Comparison of ENCODE assay signal across 8 cellular contexts in the genomic region with DNA sequence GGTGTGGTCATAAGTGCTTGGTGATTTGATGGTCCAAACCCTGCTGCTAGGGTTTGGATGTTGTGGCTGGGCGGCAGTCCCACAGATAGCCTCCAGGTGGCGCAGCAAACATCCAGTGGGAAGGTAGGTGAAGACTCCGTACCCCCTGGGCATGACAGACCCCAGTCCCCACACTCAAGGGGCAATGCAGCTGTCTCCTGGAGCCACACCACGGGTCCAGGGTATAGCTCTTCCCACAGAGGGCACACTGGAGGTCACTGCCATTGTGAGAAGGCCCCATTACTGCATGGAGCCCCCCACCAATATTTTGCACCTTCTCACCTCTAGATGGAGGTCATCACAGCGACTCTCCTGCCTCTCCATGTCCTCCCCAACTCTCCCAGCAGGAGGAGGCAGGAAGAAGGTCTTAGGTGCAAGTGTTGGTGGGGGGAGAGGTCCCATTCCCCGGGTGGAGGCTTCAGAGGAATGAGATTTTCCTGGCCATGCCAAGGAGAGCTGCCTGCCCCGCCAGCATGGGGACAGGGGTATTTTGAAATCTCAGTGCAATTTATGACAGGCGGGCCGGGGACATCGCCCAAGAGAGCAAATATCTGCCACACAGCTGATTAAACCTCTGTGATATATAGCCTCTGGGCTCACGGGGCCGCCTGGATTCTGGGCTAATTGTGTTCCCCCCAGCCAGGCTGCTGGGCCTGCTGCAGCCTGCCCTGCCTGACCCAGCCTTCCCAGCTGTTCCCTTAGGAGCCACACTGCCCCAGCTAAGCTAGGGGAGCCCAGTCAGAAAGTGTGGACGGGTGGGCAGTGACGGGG. TPM values are rescaled to one million over a fixed set of nuclear protein-coding genes. Genes with fewer than 3 reads are reported as not detected.
DNase-seq lines count a peak whose midpoint lies in the region; ATAC-seq and TF ChIP-seq lines count a peak whose summit lies in the region.

No MANE protein-coding gene starts in this region.

- H2AFZ ChIP-seq in PC-3 (ENCODE audit: low read length): 0 out of 2 replicates have a peak overlapping the region, but pooled peaks have one; percentile 18
- no peak overlapping the region for H2AFZ ChIP-seq in parathyroid adenoma

- H3K9me2 ChIP-seq in PC-3 (replicated peaks; ENCODE audit: low read length): no peaks in the 10 kb centered on the region

- CTCF ChIA-PET in AG04449 (lab: Yijun Ruan, JAX): interaction anchor here (0.6 to 4.8 kb wide), 38 partner anchors 8 to 450 kb away, joined by 3 to 43 read pairs (median 7); a partner anchor contains a TSS
- CTCF ChIA-PET in PC-3 (lab: Charles Lee): interaction anchor here (0.6 kb wide), 2 partner anchors 34 to 451 kb away, joined by 3 read pairs; no protein-coding TSS in a partner anchor

- in situ Hi-C loops in GM13977 (cut with MboI; ENCODE audit: low pct_unique_long_range_greater_than_20kb, low sequenced_read_pairs, unreplicated experiment): no loop called here

- peak; percentile 89 for TF ChIP-seq CTCF in AG04449 (IDR thresholded peaks at IDR 0.05; ENCODE audit: insufficient read depth, low read length, missing control alignments)
- peak; percentile 89 for TF ChIP-seq CTCF in GM13977 (IDR thresholded peaks at IDR 0.05; ENCODE audit: extremely low read depth, insufficient read depth, missing control alignments)
- TF ChIP-seq CTCF in PC-3 (conservative IDR thresholded peaks at IDR 0.05; ENCODE audit: low read depth, low read length): peak; percentile 87
- peak; percentile 76 for TF ChIP-seq CTCF in foreskin keratinocyte (conservative IDR thresholded peaks at IDR 0.05)
- TF ChIP-seq CTCF in parathyroid adenoma (IDR thresholded peaks at IDR 0.05): peak; percentile 90

- no peaks in the 10 kb centered on the region for H3F3A ChIP-seq in PC-3 (ENCODE audit: low read length, unreplicated experiment)

- H3K27ac ChIP-seq in PC-3 (ENCODE audit: low read length) (no peak overlapping the region), foreskin keratinocyte (no peak overlapping the region), parathyroid adenoma (no peak overlapping the region)

- H4K20me1 ChIP-seq in PC-3 (ENCODE audit: low read length): no peaks in the 10 kb centered on the region

- H3K9me3 ChIP-seq in PC-3 (ENCODE audit: low read length) (no peaks in the 10 kb centered on the region), parathyroid adenoma (ENCODE audit: control insufficient read depth, low read length) (no peaks in the 10 kb centered on the region)

- no peak overlapping the region for H3K4me2 ChIP-seq in PC-3 (ENCODE audit: low read length)
- no peak overlapping the region for H3K4me2 ChIP-seq in parathyroid adenoma (ENCODE audit: low read length)

- H3K79me2 ChIP-seq in PC-3 (ENCODE audit: low read length) (no peaks in the 10 kb centered on the region), parathyroid adenoma (no peaks in the 10 kb centered on the region)

- H3K9ac ChIP-seq in PC-3 (ENCODE audit: low read length) (no peak overlapping the region), parathyroid adenoma (no peak overlapping the region)

- intact Hi-C loops in PC-3 (cut with micrococcal nuclease): loop anchor here (1.0 kb wide), 1 partner anchor 460 kb away; no protein-coding TSS in a partner anchor

- POLR2A ChIA-PET in AG04449 (lab: Yijun Ruan, JAX) (no interaction called here), PC-3 (lab: Charles Lee; ENCODE audit: unreplicated experiment) (no interaction called here)

- ATAC-seq in PC-3 (peak; percentile 64), foreskin keratinocyte (peak; percentile 49), HG03280 (IDR thresholded peaks at IDR 0.05; ENCODE audit: unreplicated experiment) (no peak)

- H3K27me3 ChIP-seq in PC-3 (ENCODE audit: low read length) (0 out of 2 replicates have a peak, but pooled peaks cover 8% of the 10 kb centered on the region), foreskin keratinocyte (peaks cover 26% of the 10 kb centered on the region), parathyroid adenoma (ENCODE audit: control insufficient read depth, insufficient read depth, low read length) (no peaks in the 10 kb centered on the region)

- H3K36me3 ChIP-seq in PC-3 (ENCODE audit: low read depth, low read length) (no peaks in the 10 kb centered on the region; the same call in 1 of the 2 replicates), parathyroid adenoma (ENCODE audit: control insufficient read depth, insufficient read depth, low read length) (no peaks in the 10 kb centered on the region)

- H3K4me1 ChIP-seq in PC-3 (ENCODE audit: insufficient read depth, low read length): no peaks in the 10 kb centered on the region
- H3K4me1 ChIP-seq in foreskin keratinocyte: no peaks in the 10 kb centered on the region
- H3K4me1 ChIP-seq in parathyroid adenoma: no peaks in the 10 kb centered on the region

- H3K4me3 ChIP-seq in AG04449 (ENCODE audit: low read depth, low read length) (no peak overlapping the region), PC-3 (ENCODE audit: low read length) (no peak overlapping the region), parathyroid adenoma (ENCODE audit: low read depth, low read length) (no peak overlapping the region)

- BruUV-seq in PC-3 (replicated peaks; lab: Mats Ljungman, UMichigan): no TSS peak

- DNase-seq in AG04449 (ENCODE audit: low read depth, low spot score) (no peak), GM13977 (ENCODE audit: low spot score) (peak; percentile 77), PC-3 (peak; percentile 62), activated T-helper 1 cell treated with Interleukin-2 at 50 U/mL for 16 hours (ENCODE audit: low read depth) (peak; percentile 48), foreskin keratinocyte (peak in 1 of 2 donors; percentile 36), ureter (ENCODE audit: low spot score) (peak; percentile 73)

RNA-seq across cellular contexts. Expression of a gene that starts 17.2 kb away (rescaled TPM):
- 0.62 and 1.8 TPM in 2 replicates for total RNA-seq in PC-3 (2014; rRNA removed)
- total RNA-seq in foreskin keratinocyte: 0.18 and 0.31 TPM in 2 replicates
- polyA plus RNA-seq in foreskin keratinocyte: 0.12 and 0.17 TPM in 2 replicates
- 1.9 TPM for total RNA-seq in ureter

RNA-seq across cellular contexts. Expression of a gene that starts 30.7 kb away (rescaled TPM):
- total RNA-seq in PC-3 (2014; rRNA removed) (0.04 and 0.17 TPM in 2 replicates), foreskin keratinocyte (0.04 TPM in 1 of 2 replicates, not detected in the other), ureter (1.2 TPM)
- polyA plus RNA-seq in foreskin keratinocyte: 0.06 and 0.15 TPM in 2 replicates

RNA-seq across cellular contexts. Expression of a gene that starts 44.9 kb away (rescaled TPM):
- total RNA-seq in PC-3 (2014; rRNA removed): not detected in 2 replicates
- total RNA-seq in foreskin keratinocyte: 15.9 and 16.7 TPM in 2 replicates
- polyA plus RNA-seq in foreskin keratinocyte: 14.6 and 15.6 TPM in 2 replicates
- 31.3 TPM for total RNA-seq in ureter

RNA-seq across cellular contexts. Expression of a gene that starts 47.7 kb away (rescaled TPM):
- total RNA-seq in PC-3 (2014; rRNA removed): 39.4 and 46.6 TPM in 2 replicates
- total RNA-seq in foreskin keratinocyte: 17.1 TPM in 2 replicates
- polyA plus RNA-seq in foreskin keratinocyte: 18.6 and 20.0 TPM in 2 replicates
- 20.8 TPM for total RNA-seq in ureter

RNA-seq across cellular contexts. Expression of a gene that starts 50.3 kb away (rescaled TPM):
- total RNA-seq in PC-3 (2014; rRNA removed) (60.1 and 76.3 TPM in 2 replicates), foreskin keratinocyte (96.5 and 102 TPM in 2 replicates), ureter (111 TPM)
- polyA plus RNA-seq in foreskin keratinocyte: 98.8 and 101 TPM in 2 replicates

Comparison
In these comparisons a context has a peak if more than half of its experiments do, and no peak if none do; other contexts are left out.
1. RNA of a gene that starts 44.9 kb away (total RNA-seq): 31.3 TPM in ureter (single experiment) and 15.9 to 16.7 TPM in foreskin keratinocyte; not detected in PC-3; every median in the first group is over 10 times any median in the second.
2. Peak in every context shown above with its lines, with median percentiles within 50 percentile points of each other: CTCF ChIP-seq.